Comparison of ENCODE assay signal across 1 cellular context in the genomic region with DNA sequence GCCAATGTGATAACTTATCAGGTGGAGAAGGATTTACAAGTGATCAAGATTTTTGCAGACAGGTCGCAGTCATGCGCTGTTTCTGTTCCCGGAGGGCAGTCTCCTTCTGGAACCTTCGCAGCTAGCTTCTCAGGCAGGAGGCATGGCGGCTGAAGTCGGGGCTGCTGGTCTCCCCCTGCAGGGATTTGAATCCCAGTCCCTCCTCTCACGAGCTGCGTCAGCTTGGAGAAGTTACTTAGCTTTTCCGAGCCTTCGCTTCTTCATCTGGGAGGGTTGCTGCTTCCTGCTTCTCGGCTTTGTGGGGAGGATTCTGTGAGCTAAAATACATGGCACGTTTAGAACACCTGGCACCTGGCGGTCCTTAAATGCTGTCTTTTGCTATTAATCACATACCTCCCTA.
TF ChIP-seq lines count a peak whose summit lies in the region.

No MANE protein-coding gene starts in this region.

TF ChIP-seq in IMR-90, 13 proteins besides CTCF, POLR2A, EP300 and RAD21:
- TF ChIP-seq RCOR1 (IDR thresholded peaks at IDR 0.05; ENCODE audit: insufficient replicate concordance, low read length) (no peak), FOS (IDR thresholded peaks at IDR 0.05; ENCODE audit: low read depth, low read length) (no peak), RFX5 (IDR thresholded peaks at IDR 0.05; ENCODE audit: low read depth, low read length) (no peak), MAFK (IDR thresholded peaks at IDR 0.05; ENCODE audit: low read depth, low read length) (no peak), CEBPB (IDR thresholded peaks at IDR 0.05; ENCODE audit: low read depth, low read length) (no peak), NFE2L2 (IDR thresholded peaks at IDR 0.05; ENCODE audit: low read depth, low read length) (no peak), MAZ (IDR thresholded peaks at IDR 0.05; ENCODE audit: borderline replicate concordance, low read depth, low read length) (no peak), MXI1 (IDR thresholded peaks at IDR 0.05; ENCODE audit: borderline replicate concordance, low read depth, low read length) (peak; percentile 23; the same call in 1 of the 2 replicates), BHLHE40 (IDR thresholded peaks at IDR 0.05; ENCODE audit: low read depth, low read length) (no peak), SMC3 (IDR thresholded peaks at IDR 0.05; ENCODE audit: low read depth, low read length) (peak; percentile 26; the same call in 1 of the 2 replicates), CHD1 (IDR thresholded peaks at IDR 0.05; ENCODE audit: low read depth, low read length) (peak; percentile 74; the same call in 1 of the 2 replicates)
- TF ChIP-seq, protein P1, sequence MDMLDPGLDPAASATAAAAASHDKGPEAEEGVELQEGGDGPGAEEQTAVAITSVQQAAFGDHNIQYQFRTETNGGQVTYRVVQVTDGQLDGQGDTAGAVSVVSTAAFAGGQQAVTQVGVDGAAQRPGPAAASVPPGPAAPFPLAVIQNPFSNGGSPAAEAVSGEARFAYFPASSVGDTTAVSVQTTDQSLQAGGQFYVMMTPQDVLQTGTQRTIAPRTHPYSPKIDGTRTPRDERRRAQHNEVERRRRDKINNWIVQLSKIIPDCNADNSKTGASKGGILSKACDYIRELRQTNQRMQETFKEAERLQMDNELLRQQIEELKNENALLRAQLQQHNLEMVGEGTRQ (IDR thresholded peaks at IDR 0.05; ENCODE audit: low read depth, low read length), result no peak
- TF ChIP-seq, protein P2, sequence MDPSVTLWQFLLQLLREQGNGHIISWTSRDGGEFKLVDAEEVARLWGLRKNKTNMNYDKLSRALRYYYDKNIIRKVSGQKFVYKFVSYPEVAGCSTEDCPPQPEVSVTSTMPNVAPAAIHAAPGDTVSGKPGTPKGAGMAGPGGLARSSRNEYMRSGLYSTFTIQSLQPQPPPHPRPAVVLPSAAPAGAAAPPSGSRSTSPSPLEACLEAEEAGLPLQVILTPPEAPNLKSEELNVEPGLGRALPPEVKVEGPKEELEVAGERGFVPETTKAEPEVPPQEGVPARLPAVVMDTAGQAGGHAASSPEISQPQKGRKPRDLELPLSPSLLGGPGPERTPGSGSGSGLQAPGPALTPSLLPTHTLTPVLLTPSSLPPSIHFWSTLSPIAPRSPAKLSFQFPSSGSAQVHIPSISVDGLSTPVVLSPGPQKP (IDR thresholded peaks at IDR 0.05; ENCODE audit: borderline replicate concordance, low read depth, low read length), result no peak
